Comparison of ENCODE assay signal across 20 cellular contexts in genomic region chr12:30624009-30624408, GRCh38.
"Had no signal": no experiment of that assay in that cellular context is flagged by ENCODE, and none has a peak within 500 bp of the region (broad histone marks: within the 10 kb centered on the region; RNA-seq: fewer than 3 reads in every experiment).

No MANE protein-coding gene starts in this region.

- DNase-seq: activated CD4-positive, alpha-beta T cell treated with anti-CD3 and anti-CD28 coated beads, Interleukin-2, amount 10 ng/mL, durations not matched to agents 7 days and 5 days; activated CD8-positive, alpha-beta memory T cell treated with anti-CD3 and anti-CD28 coated beads, Interleukin-2, amount 50 U/mL, for 48 hours; activated gamma-delta T cell; activated T-cell treated with anti-CD3 and anti-CD28 coated beads, Interleukin-2, amount 50 U/mL, for 48 hours; colonic mucosa; foreskin melanocyte; glutamatergic neuron; hippocampal formation; nucleus accumbens; spleen; stimulated activated naive B cell treated with anti-CD40 and anti-IgM and Interleukin-4, amounts not matched to agents 10 μg/mL and 1 μg/mL and 100 μg/mL, for 72 hours; upper lobe of right lung had no signal

- H3K27me3 Mint-ChIP-seq: activated CD4-positive, alpha-beta T cell treated with anti-CD3 and anti-CD28 coated beads, Interleukin-2, amount 10 ng/mL, durations not matched to agents 7 days and 5 days; activated naive CD4-positive, alpha-beta T cell treated with anti-CD3 and anti-CD28 coated beads, Interleukin-2, amount 50 U/mL, for 24 hours; central memory CD8-positive, alpha-beta T cell; natural killer cell treated with Interleukin-12 subunit alpha and Interleukin-12 subunit beta and Interleukin-15 and Interleukin-18, amount 100 ng/mL, for 72 hours; stimulated activated naive B cell treated with anti-CD40 and anti-IgM and Interleukin-4, amounts not matched to agents 10 μg/mL and 1 μg/mL and 100 μg/mL, for 72 hours had no signal

- H3K27ac ChIP-seq: ascending aorta, colonic mucosa, spleen, upper lobe of right lung had no signal

- ATAC-seq: activated CD4-positive, CD25-positive, alpha-beta regulatory T cell treated with anti-CD3 and anti-CD28 coated beads, Interleukin-2, amount 50 U/mL, for 24 hours; left lobe of liver; natural killer cell treated with Interleukin-12 subunit alpha and Interleukin-12 subunit beta and Interleukin-15 and Interleukin-18, amount 100 ng/mL, for 72 hours; stimulated activated naive B cell treated with anti-CD40 and anti-IgM and Interleukin-4, amounts not matched to agents 10 μg/mL and 1 μg/mL and 100 μg/mL, for 72 hours; upper lobe of right lung had no signal

- H3K4me1 Mint-ChIP-seq: mesothelial cell of epicardium had no signal

- H3K4me1 ChIP-seq: ascending aorta, colonic mucosa, spleen, upper lobe of right lung had no signal

- H3K4me3 Mint-ChIP-seq: activated CD4-positive, alpha-beta T cell treated with anti-CD3 and anti-CD28 coated beads, Interleukin-2, amount 10 ng/mL, durations not matched to agents 7 days and 5 days; activated naive CD4-positive, alpha-beta T cell treated with anti-CD3 and anti-CD28 coated beads, Interleukin-2, amount 50 U/mL, for 24 hours; central memory CD8-positive, alpha-beta T cell; mesothelial cell of epicardium; natural killer cell treated with Interleukin-12 subunit alpha and Interleukin-12 subunit beta and Interleukin-15 and Interleukin-18, amount 100 ng/mL, for 72 hours; stimulated activated naive B cell treated with anti-CD40 and anti-IgM and Interleukin-4, amounts not matched to agents 10 μg/mL and 1 μg/mL and 100 μg/mL, for 72 hours had no signal

- H3K27ac Mint-ChIP-seq: activated CD4-positive, alpha-beta T cell treated with anti-CD3 and anti-CD28 coated beads, Interleukin-2, amount 10 ng/mL, durations not matched to agents 7 days and 5 days; activated naive CD4-positive, alpha-beta T cell treated with anti-CD3 and anti-CD28 coated beads, Interleukin-2, amount 50 U/mL, for 24 hours; mesothelial cell of epicardium; natural killer cell treated with Interleukin-12 subunit alpha and Interleukin-12 subunit beta and Interleukin-15 and Interleukin-18, amount 100 ng/mL, for 72 hours; stimulated activated naive B cell treated with anti-CD40 and anti-IgM and Interleukin-4, amounts not matched to agents 10 μg/mL and 1 μg/mL and 100 μg/mL, for 72 hours had no signal

- H3K9me3 Mint-ChIP-seq: activated CD4-positive, alpha-beta T cell treated with anti-CD3 and anti-CD28 coated beads, Interleukin-2, amount 10 ng/mL, durations not matched to agents 7 days and 5 days; activated naive CD4-positive, alpha-beta T cell treated with anti-CD3 and anti-CD28 coated beads, Interleukin-2, amount 50 U/mL, for 24 hours; central memory CD8-positive, alpha-beta T cell; mesothelial cell of epicardium; natural killer cell treated with Interleukin-12 subunit alpha and Interleukin-12 subunit beta and Interleukin-15 and Interleukin-18, amount 100 ng/mL, for 72 hours; stimulated activated naive B cell treated with anti-CD40 and anti-IgM and Interleukin-4, amounts not matched to agents 10 μg/mL and 1 μg/mL and 100 μg/mL, for 72 hours had no signal

- H3K27me3 ChIP-seq: ascending aorta, colonic mucosa, spleen, upper lobe of right lung had no signal

- H3K4me3 ChIP-seq: ascending aorta, colonic mucosa, lung, spleen, upper lobe of right lung had no signal

- H3K9me3 ChIP-seq: ascending aorta, colonic mucosa, spleen, upper lobe of right lung had no signal

- H3K36me3 ChIP-seq: colonic mucosa had no signal
